ENCODE assay signal across 8 cellular contexts in the genomic region with DNA sequence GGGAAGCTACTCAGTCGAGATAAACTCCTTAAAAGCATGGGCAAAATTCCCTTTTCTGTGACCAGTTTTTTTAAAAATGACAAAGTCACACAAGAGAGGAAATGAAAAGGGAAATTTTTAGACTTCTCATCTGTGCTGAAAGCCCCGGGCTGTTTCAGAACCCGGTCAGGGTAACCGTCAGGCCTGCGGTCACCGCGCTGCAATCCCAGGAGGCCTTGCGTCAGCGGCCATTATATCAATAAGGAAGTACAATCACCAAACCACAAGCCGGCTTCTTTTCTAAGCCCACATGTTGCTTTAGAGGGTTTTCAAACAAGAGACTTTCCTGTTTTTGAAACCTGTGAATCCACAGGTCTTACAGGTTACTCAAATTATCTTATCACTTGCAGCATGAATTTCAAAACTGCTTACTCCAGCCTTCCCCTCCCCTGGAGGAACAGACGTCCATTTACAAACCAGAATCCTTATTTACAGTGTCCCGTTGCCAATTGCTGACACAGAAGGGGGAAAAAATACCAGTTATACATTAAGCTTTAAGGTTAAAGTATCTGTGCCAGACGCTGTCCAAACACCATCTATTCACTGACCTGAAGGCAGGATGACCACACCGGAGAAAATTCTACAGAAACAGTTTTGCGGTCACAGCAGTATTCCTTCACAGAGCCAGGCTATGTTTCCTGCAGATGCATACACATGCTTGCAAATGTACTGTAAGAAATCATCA.
DNase-seq lines count a peak whose midpoint lies in the region; ATAC-seq, FAIRE-seq and TF ChIP-seq lines count a peak whose summit lies in the region.

No MANE protein-coding gene starts in this region.

- ATAC-seq in HG02840 (IDR thresholded peaks at IDR 0.05; ENCODE audit: low FRiP score, unreplicated experiment) (peak; percentile 89), esophagus mucosa (peak; percentile 63)

- 44 to 52% methylated on average over 15 of the region's 15 CpGs for WGBS in thyroid gland, 2 donors

- no peaks in the 10 kb centered on the region for H3K36me3 Mint-ChIP-seq in osteocyte (ENCODE audit: unreplicated experiment)

- H3K27me3 ChIP-seq in thyroid gland: no peaks in the 10 kb centered on the region

- H3K4me1 ChIP-seq in thyroid gland: peaks cover 34 to 54% of the 10 kb centered on the region in 2 donors

- TF ChIP-seq POLR2A in GM12892 (IDR thresholded peaks at IDR 0.05; ENCODE audit: low read depth, low read length) (peak; percentile 45; the same call in 1 of the 2 replicates), thyroid gland (IDR thresholded peaks at IDR 0.05) (no peak)

- peaks cover 68% of the 10 kb centered on the region for H3K4me1 Mint-ChIP-seq in osteocyte (ENCODE audit: unreplicated experiment)

- H3K4me3 ChIP-seq in thyroid gland (replicated peaks in 1 of 3): no peak overlapping the region

- peak overlapping the region; percentile 96 for H3K27ac Mint-ChIP-seq in osteocyte (ENCODE audit: unreplicated experiment)

- no peaks in the 10 kb centered on the region for H3K9me3 Mint-ChIP-seq in osteocyte (ENCODE audit: unreplicated experiment)

- TF ChIP-seq CTCF in osteocyte (IDR thresholded peaks at IDR 0.05) (no peak), thyroid gland (IDR thresholded peaks at IDR 0.05) (no peak)

- H3K36me3 ChIP-seq in thyroid gland: no peaks in the 10 kb centered on the region

- intact Hi-C loops in thyroid gland (cut with DNase I): no loop called here

- no peaks in the 10 kb centered on the region for H3K27me3 Mint-ChIP-seq in osteocyte (ENCODE audit: unreplicated experiment)

- peak overlapping the region; percentile 83 to 93 (median 92) for H3K27ac ChIP-seq in thyroid gland

- no peaks in the 10 kb centered on the region for H3K9me3 ChIP-seq in thyroid gland

- H3K4me3 Mint-ChIP-seq in osteocyte (ENCODE audit: unreplicated experiment): peak overlapping the region; percentile 65

- peak; percentile 81 for FAIRE-seq in GM12892 (lab: Jason Lieb, UNC)

- DNase-seq in GM12892 (ENCODE audit: insufficient read length) (peak; percentile 77), NOMO-1 (lab: John Stamatoyannopoulos, UW; ENCODE audit: unreplicated experiment in 2 of 2) (peak; percentile 94 to 99), osteocyte (ENCODE audit: extremely low spot score, unreplicated experiment) (no peak), thyroid gland (peak; percentile 53 to 56), occipital lobe (lab: John Stamatoyannopoulos, UW) (no peak)
- DNase-seq in activated CD8-positive, alpha-beta memory T cell treated with anti-CD3 and anti-CD28 coated beads, Interleukin-2, amount 50 U/mL, for 48 hours: peak; percentile 90

Comparison
In these comparisons a context has a peak if more than half of its experiments do, and no peak if none do; other contexts are left out.
1. DNase-seq: peak in GM12892 (single experiment), NOMO-1 (2 of 2), activated CD8-positive, alpha-beta memory T cell treated with anti-CD3 and anti-CD28 coated beads, Interleukin-2, amount 50 U/mL, for 48 hours (single experiment) and thyroid gland (2 of 2); none in osteocyte (single experiment) and occipital lobe (single experiment).